In genomic region chr11:14029971-14030531, GRCh38 we compare ENCODE assay signal across 9 cellular contexts.
DNase-seq lines count a peak whose midpoint lies in the region; ATAC-seq, FAIRE-seq and TF ChIP-seq lines count a peak whose summit lies in the region.
"Had no signal": no experiment of that assay in that cellular context is flagged by ENCODE, and none has a peak within 500 bp of the region (broad histone marks: within the 10 kb centered on the region; RNA-seq: fewer than 3 reads in every experiment).

No MANE protein-coding gene starts in this region.

- DNase-seq in AG08396 (ENCODE audit: low spot score): peak; percentile 39
- peak; percentile 75 for DNase-seq in NCI-H2029 (lab: John Stamatoyannopoulos, UW)
- DNase-seq in colonic mucosa: peak; percentile 67
- DNase-seq in lung (ENCODE audit: low spot score): peak; percentile 87
- no peak for DNase-seq in RCC 7860 (ENCODE audit: low spot score)
- no peak for DNase-seq in epidermal melanocyte (ENCODE audit: insufficient read length, low spot score)
- DNase-seq in mesenteric fat pad (ENCODE audit: low spot score): no peak

- H3K27ac ChIP-seq in colonic mucosa: peak overlapping the region; percentile 53
- no peak overlapping the region for H3K27ac ChIP-seq in lung (ENCODE audit: low read depth in 1 of 2, low read length in 1 of 2)

- ATAC-seq in lung (ENCODE audit: insufficient read depth, low FRiP score) (peak; percentile 88), HG03045 (IDR thresholded peaks at IDR 0.05; ENCODE audit: unreplicated experiment) (no peak)
- ATAC-seq: stimulated activated memory B cell treated with anti-CD40 and anti-IgM and Interleukin-4, amounts not matched to agents 10 μg/mL and 1 μg/mL and 100 μg/mL, for 72 hours had no signal

- intact Hi-C loops in colonic mucosa (cut with DNase I): no loop called here

- H3K27me3 ChIP-seq in colonic mucosa (no peaks in the 10 kb centered on the region), lung (ENCODE audit: control insufficient read depth, insufficient read depth) (no peaks in the 10 kb centered on the region)

- H3K9me3 ChIP-seq in colonic mucosa (no peaks in the 10 kb centered on the region), lung (ENCODE audit: control insufficient read depth in 2 of 2, insufficient read depth in 1 of 2, low read length in 1 of 2) (peaks cover 0 to 1% of the 10 kb centered on the region in 2 donors)

- no peaks in the 10 kb centered on the region for H3K36me3 ChIP-seq in colonic mucosa
- H3K36me3 ChIP-seq in lung (ENCODE audit: control insufficient read depth in 2 of 2, insufficient read depth in 2 of 2, low read length in 2 of 2): no peaks in the 10 kb centered on the region

- H3K9ac ChIP-seq in colonic mucosa (ENCODE audit: low read depth in 2 of 2, low read length in 2 of 2): peak overlapping the region in 1 of 2 donors; percentile 3

- H3K4me3 ChIP-seq in colonic mucosa (no peak overlapping the region), lung (no peak overlapping the region)

- H3K4me1 ChIP-seq in colonic mucosa (peaks cover 3% of the 10 kb centered on the region), lung (ENCODE audit: control insufficient read depth in 2 of 2, insufficient read depth in 2 of 2, low read length in 2 of 2) (peaks cover 0 to 1% of the 10 kb centered on the region in 2 donors)

- no peak for TF ChIP-seq CTCF in colonic mucosa (IDR thresholded peaks at IDR 0.05)
- no peak for TF ChIP-seq CTCF in lung (IDR thresholded peaks at IDR 0.05; ENCODE audit: control extremely low read depth, extremely low read depth)

- no peak for FAIRE-seq in RCC 7860 (lab: Jason Lieb, UNC)

- 49 to 80% methylated on average over 10 of the region's 10 CpGs for WGBS in lung, 2 donors

Comparison
In these comparisons a context has a peak if more than half of its experiments do, and no peak if none do; other contexts are left out.
1. DNase-seq: peak in AG08396 (single experiment), NCI-H2029 (single experiment), colonic mucosa (single experiment) and lung (single experiment); none in RCC 7860 (single experiment), epidermal melanocyte (single experiment) and mesenteric fat pad (single experiment).